Comparison of ENCODE assay signal across 9 cellular contexts in the genomic region with DNA sequence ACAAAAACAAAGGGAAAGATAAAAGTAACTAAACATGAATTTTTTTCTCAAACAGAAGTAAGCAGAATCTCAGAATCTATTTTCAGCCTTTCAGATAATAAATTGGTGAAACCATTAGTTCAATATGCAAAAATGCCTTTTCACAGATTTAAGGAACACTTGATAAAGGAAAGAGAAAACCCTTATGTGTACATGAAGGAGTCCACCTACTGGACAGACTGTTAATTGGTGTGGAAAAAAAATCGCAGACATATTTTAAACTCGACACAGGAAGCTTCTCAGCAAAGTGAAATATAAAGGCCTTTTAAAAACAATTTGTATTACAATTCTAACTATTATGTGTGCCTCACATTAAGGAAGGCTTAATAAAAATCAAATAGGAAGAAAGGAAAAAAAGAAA. TPM values are rescaled to one million over a fixed set of nuclear protein-coding genes. Genes with fewer than 3 reads are reported as not detected.
DNase-seq lines count a peak whose midpoint lies in the region; ATAC-seq, FAIRE-seq and TF ChIP-seq lines count a peak whose summit lies in the region.
"Had no signal": no experiment of that assay in that cellular context is flagged by ENCODE, and none has a peak within 500 bp of the region (broad histone marks: within the 10 kb centered on the region; RNA-seq: fewer than 3 reads in every experiment).

No MANE protein-coding gene starts in this region.

- no peak overlapping the region for H3K4me3 Mint-ChIP-seq in neural progenitor cell

- TF ChIP-seq CTCF in GM10266 (IDR thresholded peaks at IDR 0.05; ENCODE audit: control insufficient read depth, insufficient read depth, low read depth, missing control alignments) (no peak), bronchial epithelial cell (IDR thresholded peaks at IDR 0.05; ENCODE audit: insufficient read depth, low read length, severe bottlenecking) (no peak), neural progenitor cell (IDR thresholded peaks at IDR 0.05) (peak; percentile 42)

- no peaks in the 10 kb centered on the region for H3K36me3 ChIP-seq in bronchial epithelial cell (ENCODE audit: control insufficient read depth, insufficient read depth, low read length)
- H3K36me3 ChIP-seq in neural progenitor cell, result no peaks in the 10 kb centered on the region

- no peaks in the 10 kb centered on the region for H3K36me3 Mint-ChIP-seq in neural progenitor cell

- H3K4me1 ChIP-seq in neural progenitor cell, result no peaks in the 10 kb centered on the region
- H3K4me1 ChIP-seq: testis had no signal

- H3K9ac ChIP-seq in neural progenitor cell, result no peak overlapping the region

- H3K4me2 ChIP-seq in neural progenitor cell, result no peak overlapping the region

- H3K79me2 ChIP-seq in neural progenitor cell (ENCODE audit: low read depth), result no peaks in the 10 kb centered on the region

- H3K4me3 ChIP-seq in bronchial epithelial cell (ENCODE audit: low read depth, low read length) (no peak overlapping the region), neural progenitor cell (no peak overlapping the region)
- H3K4me3 ChIP-seq: testis had no signal

- H2AFZ ChIP-seq in neural progenitor cell (replicated peaks), result no peak overlapping the region

- H4K20me1 ChIP-seq in neural progenitor cell (ENCODE audit: low read depth), result no peaks in the 10 kb centered on the region

- DNase-seq in GM10266 (ENCODE audit: extremely low spot score) (peak; percentile 10), MV-4-11 (lab: John Stamatoyannopoulos, UW) (peak; percentile 20), bronchial epithelial cell (ENCODE audit: low read depth) (peak; percentile 9), neural progenitor cell (ENCODE audit: low spot score) (no peak), T1000 (lab: John Stamatoyannopoulos, UW) (no peak), NCI-H774 (lab: John Stamatoyannopoulos, UW) (no peak)
- DNase-seq: testis had no signal

- no peaks in the 10 kb centered on the region for H3K9me3 ChIP-seq in neural progenitor cell (ENCODE audit: low read depth)
- H3K9me3 ChIP-seq: testis had no signal

- no peaks in the 10 kb centered on the region for H3K4me1 Mint-ChIP-seq in neural progenitor cell

- no peak overlapping the region for H3K27ac ChIP-seq in neural progenitor cell
- H3K27ac ChIP-seq: testis had no signal

- no peak for FAIRE-seq in bronchial epithelial cell (lab: Jason Lieb, UNC)

- H3K27me3 ChIP-seq in bronchial epithelial cell (ENCODE audit: control insufficient read depth, insufficient read depth, low read length), result no peaks in the 10 kb centered on the region
- H3K27me3 ChIP-seq in neural progenitor cell, result no peaks in the 10 kb centered on the region
- H3K27me3 ChIP-seq: testis had no signal

- no peaks in the 10 kb centered on the region for H3K27me3 Mint-ChIP-seq in neural progenitor cell (ENCODE audit: insufficient read depth, low read depth)

- no peak overlapping the region for H3K27ac Mint-ChIP-seq in neural progenitor cell

- no peaks in the 10 kb centered on the region for H3K9me3 Mint-ChIP-seq in neural progenitor cell

- H3F3A ChIP-seq in neural progenitor cell (ENCODE audit: low read depth), result no peaks in the 10 kb centered on the region

- ATAC-seq in GM18498 (IDR thresholded peaks at IDR 0.05; ENCODE audit: unreplicated experiment), result no peak
- no peak for ATAC-seq in GM21528 (IDR thresholded peaks at IDR 0.05; ENCODE audit: low FRiP score, unreplicated experiment)

RNA-seq across cellular contexts. Expression of a gene that starts 22.3 kb away (rescaled TPM):
- total RNA-seq in bronchial epithelial cell (not detected in 2 replicates), neural progenitor cell (ENCODE audit: low replicate concordance) (not detected in 2 replicates)

Comparison
In these comparisons a context has a peak if more than half of its experiments do, and no peak if none do; other contexts are left out.
1. DNase-seq: peak in GM10266 (single experiment), MV-4-11 (single experiment) and bronchial epithelial cell (single experiment); none in neural progenitor cell (single experiment), T1000 (single experiment) and NCI-H774 (single experiment).